In the genomic region with DNA sequence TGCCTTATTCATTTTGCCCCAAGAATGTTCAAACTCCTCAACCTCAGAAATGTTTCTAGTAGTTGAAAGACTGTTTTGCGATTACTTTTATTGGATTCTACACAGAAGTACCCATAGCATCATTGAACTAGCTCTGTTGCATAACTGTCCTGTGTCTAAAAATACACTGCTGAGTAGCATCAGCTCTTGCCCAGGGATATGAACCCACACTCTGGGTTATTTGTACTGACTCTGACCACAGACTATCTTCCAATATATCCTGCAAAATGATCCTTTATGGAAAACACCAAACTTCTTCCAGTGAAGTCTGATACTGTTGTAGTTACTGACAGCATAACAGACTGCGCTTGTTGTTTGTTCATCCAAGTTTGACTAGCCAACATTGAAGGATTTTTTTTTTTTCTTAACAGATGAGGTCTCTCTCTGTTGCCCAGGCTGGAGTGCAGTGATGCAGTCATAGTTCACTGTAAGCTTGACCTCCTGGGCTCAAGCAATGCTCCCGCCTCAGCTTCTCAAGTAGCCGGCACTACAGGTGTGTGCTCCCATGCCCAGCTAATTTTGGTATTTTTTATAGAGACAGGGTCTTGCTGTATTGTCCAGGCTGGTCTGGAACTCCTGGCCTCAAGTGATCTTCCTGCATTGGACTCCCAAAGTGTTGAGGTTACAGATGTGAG, we compare ENCODE assay signal across 16 cellular contexts. TPM values are rescaled to one million over a fixed set of nuclear protein-coding genes. Genes with fewer than 3 reads are reported as not detected.
DNase-seq lines count a peak whose midpoint lies in the region; ATAC-seq and TF ChIP-seq lines count a peak whose summit lies in the region.
"Had no signal": no experiment of that assay in that cellular context is flagged by ENCODE, and none has a peak within 500 bp of the region (broad histone marks: within the 10 kb centered on the region; RNA-seq: fewer than 3 reads in every experiment).

No MANE protein-coding gene starts in this region.

- TF ChIP-seq POLR2A in heart left ventricle (IDR thresholded peaks at IDR 0.05) (no peak), right lobe of liver (IDR thresholded peaks at IDR 0.05) (no peak)

- 85 to 94% (median 87%) methylated on average over 4 of the region's 4 CpGs for WGBS in heart left ventricle, 4 donors
- 86% methylated on average over 4 of the region's 4 CpGs for WGBS in right lobe of liver (ENCODE audit: insufficient coverage, low coverage, low lambda C conversion rate, missing lambda C conversion rate)

- TF ChIP-seq CTCF in heart left ventricle (IDR thresholded peaks at IDR 0.05) (no peak), left ventricle myocardium inferior (IDR thresholded peaks at IDR 0.05; ENCODE audit: borderline replicate concordance) (no peak), dorsolateral prefrontal cortex (IDR thresholded peaks at IDR 0.05 in 54 of 56, conservative IDR thresholded peaks at IDR 0.05 in 2 of 56; ENCODE audit: low read depth in 1 of 56, partially characterized antibody in 56 of 56) (peak in 1 of 56 donors; percentile 19), right lobe of liver (IDR thresholded peaks at IDR 0.05) (no peak), CD14-positive monocyte (IDR thresholded peaks at IDR 0.05) (no peak)

- ATAC-seq in heart left ventricle (peak; percentile 88 to 90 (median 88)), right lobe of liver (peak in 3 of 4 donors; percentile 11 to 26 (median 17)), HG03439 (IDR thresholded peaks at IDR 0.05; ENCODE audit: unreplicated experiment) (no peak)
- ATAC-seq in activated T-helper 17 cell treated with anti-CD3 and anti-CD28 coated beads, Interleukin-2, amount 50 U/mL, for 72 hours (replicated peaks) = no peak
- ATAC-seq: GM23338; naive thymus-derived CD4-positive, alpha-beta T cell; PC-3; WTC11 had no signal

- H3K27me3 ChIP-seq in heart left ventricle (no peaks in the 10 kb centered on the region), left ventricle myocardium inferior (ENCODE audit: low read depth) (no peaks in the 10 kb centered on the region), dorsolateral prefrontal cortex (no peaks in the 10 kb centered on the region), right lobe of liver (no peaks in the 10 kb centered on the region), SJCRH30 (no peaks in the 10 kb centered on the region)
- H3K27me3 ChIP-seq: brain microvascular endothelial cell, upper lobe of left lung had no signal

- H3K36me3 ChIP-seq in heart left ventricle = no peaks in the 10 kb centered on the region
- no peaks in the 10 kb centered on the region for H3K36me3 ChIP-seq in left ventricle myocardium inferior
- H3K36me3 ChIP-seq in right lobe of liver = no peaks in the 10 kb centered on the region
- H3K36me3 ChIP-seq in SJCRH30 = peaks cover 2% of the 10 kb centered on the region; the same call in 1 of the 2 replicates
- H3K36me3 ChIP-seq: brain microvascular endothelial cell, upper lobe of left lung had no signal

- H3K27me3 Mint-ChIP-seq in activated T-helper 17 cell treated with anti-CD3 and anti-CD28 coated beads, Interleukin-2, amount 50 U/mL, for 72 hours = no peaks in the 10 kb centered on the region
- H3K27me3 Mint-ChIP-seq in CD14-positive monocyte (ENCODE audit: low read depth in 3 of 3) = no peaks in the 10 kb centered on the region

- H3K27ac ChIP-seq in heart left ventricle = peak overlapping the region in 1 of 12 donors; percentile 54
- H3K27ac ChIP-seq in left ventricle myocardium inferior (replicated peaks) = no peak overlapping the region
- H3K27ac ChIP-seq in dorsolateral prefrontal cortex = peak overlapping the region in 57 of 59 donors; percentile 7 to 92 (median 71)
- no peak overlapping the region for H3K27ac ChIP-seq in right lobe of liver
- no peak overlapping the region for H3K27ac ChIP-seq in SJCRH30
- H3K27ac ChIP-seq: brain microvascular endothelial cell, upper lobe of left lung had no signal

- H3K4me1 Mint-ChIP-seq in activated T-helper 17 cell treated with anti-CD3 and anti-CD28 coated beads, Interleukin-2, amount 50 U/mL, for 72 hours = peaks cover 32% of the 10 kb centered on the region
- peaks cover 14% of the 10 kb centered on the region for H3K4me1 Mint-ChIP-seq in CD14-positive monocyte
- H3K4me1 Mint-ChIP-seq: WTC11 had no signal

- H3K4me3 Mint-ChIP-seq in activated T-helper 17 cell treated with anti-CD3 and anti-CD28 coated beads, Interleukin-2, amount 50 U/mL, for 72 hours = no peak overlapping the region
- H3K4me3 Mint-ChIP-seq in CD14-positive monocyte = no peak overlapping the region
- H3K4me3 Mint-ChIP-seq: GM23338; naive thymus-derived CD4-positive, alpha-beta T cell; WTC11 had no signal

- intact Hi-C loops in heart left ventricle (cut with DNase I) (no loop called here), left ventricle myocardium inferior (cut with micrococcal nuclease) (no loop called here), dorsolateral prefrontal cortex (cut with DNase I) (no loop called here), right lobe of liver (cut with DNase I) (no loop called here), CD14-positive monocyte (cut with micrococcal nuclease) (no loop called here)

- no peak overlapping the region for H3K4me3 ChIP-seq in heart left ventricle
- H3K4me3 ChIP-seq in left ventricle myocardium inferior = no peak overlapping the region
- H3K4me3 ChIP-seq in dorsolateral prefrontal cortex = peak overlapping the region in 1 of 59 donors; percentile 17
- H3K4me3 ChIP-seq in right lobe of liver = no peak overlapping the region
- H3K4me3 ChIP-seq in SJCRH30 = no peak overlapping the region
- H3K4me3 ChIP-seq: GM23338, upper lobe of left lung had no signal

- H3K27ac Mint-ChIP-seq in activated T-helper 17 cell treated with anti-CD3 and anti-CD28 coated beads, Interleukin-2, amount 50 U/mL, for 72 hours = no peak overlapping the region
- no peak overlapping the region for H3K27ac Mint-ChIP-seq in CD14-positive monocyte
- H3K27ac Mint-ChIP-seq: GM23338; naive thymus-derived CD4-positive, alpha-beta T cell; WTC11 had no signal

- H3K4me1 ChIP-seq in heart left ventricle (peaks cover 0 to 21% (median under 1%) of the 10 kb centered on the region in 12 donors), left ventricle myocardium inferior (peaks cover 19% of the 10 kb centered on the region), right lobe of liver (no peaks in the 10 kb centered on the region), SJCRH30 (peaks cover 7% of the 10 kb centered on the region)
- H3K4me1 ChIP-seq: Caco-2 had no signal

- no peaks in the 10 kb centered on the region for H3K9me3 Mint-ChIP-seq in activated T-helper 17 cell treated with anti-CD3 and anti-CD28 coated beads, Interleukin-2, amount 50 U/mL, for 72 hours
- peaks cover 0 to 13% (median 6%) of the 10 kb centered on the region in 7 donors for H3K9me3 Mint-ChIP-seq in CD14-positive monocyte
- H3K9me3 Mint-ChIP-seq: WTC11 had no signal

- DNase-seq in heart left ventricle (no peak), left ventricle myocardium inferior (no peak), dorsolateral prefrontal cortex (no peak), right lobe of liver (no peak), SJCRH30 (no peak), CD14-positive monocyte (ENCODE audit: low spot score) (no peak)
- DNase-seq: activated naive CD4-positive, alpha-beta T cell; brain microvascular endothelial cell; Caco-2; naive thymus-derived CD4-positive, alpha-beta T cell; PC-3; upper lobe of left lung had no signal

- H3K9me3 ChIP-seq in heart left ventricle (peaks cover 0 to 11% (median 0%) of the 10 kb centered on the region in 12 donors), left ventricle myocardium inferior (replicated peaks) (no peaks in the 10 kb centered on the region), right lobe of liver (no peaks in the 10 kb centered on the region), SJCRH30 (replicated peaks) (0 out of 2 replicates have a peak, but pooled peaks cover 2% of the 10 kb centered on the region)
- H3K9me3 ChIP-seq: Caco-2, upper lobe of left lung had no signal

- H3K36me3 Mint-ChIP-seq in activated T-helper 17 cell treated with anti-CD3 and anti-CD28 coated beads, Interleukin-2, amount 50 U/mL, for 72 hours (ENCODE audit: low read depth) = no peaks in the 10 kb centered on the region
- peaks cover 0 to 3% of the 10 kb centered on the region in 2 donors for H3K36me3 Mint-ChIP-seq in CD14-positive monocyte
- H3K36me3 Mint-ChIP-seq: WTC11 had no signal

RNA-seq across cellular contexts. Expression of a gene that starts 49.8 kb away (rescaled TPM):
- total RNA-seq in heart left ventricle = 100 to 1,000 TPM in 5 of 9 donors, 10 to 100 TPM in 4; 84.5 to 134 (median 100) TPM
- 10 to 100 TPM in 1 of 2 donors, 1 to 10 TPM in 1; 9.6 to 16.2 TPM for polyA plus RNA-seq in heart left ventricle
- total RNA-seq in left ventricle myocardium inferior = 111 TPM
- total RNA-seq in dorsolateral prefrontal cortex = 100 to 1,000 TPM; 218 to 427 (median 308) TPM
- total RNA-seq in right lobe of liver = 10 to 100 TPM; 27.0 to 42.4 (median 32.3) TPM
- 10 to 100 TPM; 10.8 to 31.2 TPM for total RNA-seq in activated T-helper 17 cell treated with anti-CD3 and anti-CD28 coated beads, Interleukin-2, amount 50 U/mL, for 72 hours
- total RNA-seq in SJCRH30 (2014; rRNA removed; shearing (Covaris generic)) = 207 and 210 TPM in 2 replicates
- 10 to 100 TPM in 1 of 2 donors, 1 to 10 TPM in 1; 6.5 to 10.6 TPM for polyA plus RNA-seq in CD14-positive monocyte

Comparison
In these comparisons a context has a peak if more than half of its experiments do, and no peak if none do; other contexts are left out.
1. ATAC-seq: peak in heart left ventricle (4 of 4) and right lobe of liver (3 of 4); none in activated T-helper 17 cell treated with anti-CD3 and anti-CD28 coated beads, Interleukin-2, amount 50 U/mL, for 72 hours (single experiment) and HG03439 (single experiment).
2. H3K27ac ChIP-seq: peak in dorsolateral prefrontal cortex (57 of 59); none in left ventricle myocardium inferior (single experiment), right lobe of liver (0 of 3) and SJCRH30 (single experiment).